In the genomic region with DNA sequence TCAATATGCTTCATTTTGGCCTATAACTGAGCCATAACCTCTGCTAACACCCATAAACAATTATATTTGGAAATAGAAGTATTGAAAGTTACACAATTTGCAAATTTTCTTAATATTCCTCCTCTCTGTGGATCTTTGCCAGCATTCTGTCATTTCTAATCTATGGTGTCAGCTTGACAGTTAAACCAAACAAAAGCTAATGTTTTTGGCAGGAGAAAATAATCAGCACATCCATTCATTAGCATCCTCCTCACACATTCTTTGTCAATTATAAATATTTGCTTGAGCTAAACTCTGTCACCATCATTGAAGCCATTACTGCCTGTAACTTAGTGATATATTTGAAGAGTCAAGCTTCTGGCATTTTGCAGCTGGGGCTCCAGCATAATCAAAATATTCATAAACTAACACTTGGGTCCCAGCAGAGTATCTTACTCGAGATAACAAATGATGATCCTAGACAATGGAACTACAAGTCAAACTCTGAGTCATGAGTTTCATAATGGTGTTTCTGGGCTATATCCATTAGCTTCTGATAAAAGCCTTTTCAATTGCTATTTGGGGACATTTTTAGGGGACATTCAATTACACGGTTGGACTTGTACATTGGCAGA, we compare ENCODE assay signal across 12 cellular contexts.
"Had no signal": no experiment of that assay in that cellular context is flagged by ENCODE, and none has a peak within 500 bp of the region (broad histone marks: within the 10 kb centered on the region; RNA-seq: fewer than 3 reads in every experiment).

No MANE protein-coding gene starts in this region.

- H3K36me3 ChIP-seq: cardiac muscle cell, colonic mucosa had no signal

- H3K27me3 ChIP-seq: cardiac muscle cell, colonic mucosa had no signal

- ATAC-seq: naive thymus-derived CD4-positive, alpha-beta T cell; stimulated activated naive CD8-positive, alpha-beta T cell treated with anti-CD3 and anti-CD28 coated beads, Interleukin-15, amount 100 ng/mL, for 72 hours had no signal

- DNase-seq: activated CD4-positive, alpha-beta T cell treated with anti-CD3 and anti-CD28 coated beads, Interleukin-2, amount 10 ng/mL, durations not matched to agents 24 days and 14 days; activated effector memory CD4-positive, alpha-beta T cell treated with Interleukin-2 at 50 U/mL for 16 hours; activated T-cell treated with anti-CD3 and anti-CD28 coated beads for 4 hours; colonic mucosa; effector CD4-positive, alpha-beta T cell; hippocampal formation; naive thymus-derived CD4-positive, alpha-beta T cell; retina; stimulated activated CD4-positive, alpha-beta T cell treated with anti-CD3 and anti-CD28 coated beads, Interleukin-4, amount 100 ng/mL, for 4 hours; stimulated activated naive CD8-positive, alpha-beta T cell treated with anti-CD3 and anti-CD28 coated beads, Interleukin-15, amount 100 ng/mL, for 72 hours had no signal

- H3K4me3 ChIP-seq: cardiac muscle cell, colonic mucosa, lung had no signal
